Comparison of ENCODE assay signal across 21 cellular contexts in genomic region chr18:78857252-78858150, GRCh38.
"Had no signal": no experiment of that assay in that cellular context is flagged by ENCODE, and none has a peak within 500 bp of the region (broad histone marks: within the 10 kb centered on the region; RNA-seq: fewer than 3 reads in every experiment).

No MANE protein-coding gene starts in this region.

- ATAC-seq: esophagus mucosa; gastrocnemius medialis; heart right ventricle; left lobe of liver; naive thymus-derived CD4-positive, alpha-beta T cell; stimulated activated naive B cell treated with anti-CD40 and anti-IgM and Interleukin-4, amounts not matched to agents 10 μg/mL and 1 μg/mL and 100 μg/mL, for 72 hours; stimulated activated naive CD8-positive, alpha-beta T cell treated with anti-CD3 and anti-CD28 coated beads, Interleukin-15, amount 100 ng/mL, for 72 hours had no signal

- FAIRE-seq: endometrium, islet of Langerhans, urothelium cell line had no signal

- H3K36me3 ChIP-seq: gastrocnemius medialis, heart right ventricle, right atrium auricular region, sigmoid colon had no signal

- H3K4me3 ChIP-seq: coronary artery, gastrocnemius medialis, heart right ventricle, right atrium auricular region, sigmoid colon, skin epidermis had no signal

- H3K27me3 ChIP-seq: right atrium auricular region, sigmoid colon had no signal

- H3K27ac ChIP-seq: coronary artery, gastrocnemius medialis, heart right ventricle, right atrium auricular region, sigmoid colon, skin epidermis had no signal

- DNase-seq: effector CD8-positive, alpha-beta T cell; gastrocnemius medialis; heart right ventricle; hypothalamus; mammary epithelial cell; naive thymus-derived CD4-positive, alpha-beta T cell; sigmoid colon; stimulated activated CD4-positive, alpha-beta T cell treated with anti-CD3 and anti-CD28 coated beads, Interleukin-2, amount 100 ng/mL, for 24 hours; stimulated activated CD4-positive, alpha-beta T cell treated with anti-CD3 and anti-CD28 coated beads, Interleukin-4, amount 100 ng/mL, for 4 hours; stimulated activated naive B cell treated with anti-CD40 and anti-IgM and Interleukin-4, amounts not matched to agents 10 μg/mL and 1 μg/mL and 100 μg/mL, for 72 hours; stimulated activated naive CD8-positive, alpha-beta T cell treated with anti-CD3 and anti-CD28 coated beads, Interleukin-15, amount 100 ng/mL, for 72 hours; substantia nigra; trophoblast cell had no signal

- H3K4me1 ChIP-seq: gastrocnemius medialis, right atrium auricular region, sigmoid colon had no signal

- H3K9me3 ChIP-seq: gastrocnemius medialis, right atrium auricular region, sigmoid colon had no signal
